Comparison of ENCODE assay signal across 2 cellular contexts in genomic region chr1:54681396-54681795, GRCh38.
TF ChIP-seq lines count a peak whose summit lies in the region.

No MANE protein-coding gene starts in this region.

TF ChIP-seq in HEK293, 187 proteins besides CTCF, POLR2A, EP300 and RAD21:
- TF ChIP-seq MYNN (tag by site-specific recombination; IDR thresholded peaks at IDR 0.05; ENCODE audit: borderline replicate concordance) (peak; percentile 72), PRDM10 (tag by site-specific recombination; IDR thresholded peaks at IDR 0.05) (0 out of 2 replicates have a peak, but pooled peaks have one; percentile 9), ZBTB8A (tag by site-specific recombination; IDR thresholded peaks at IDR 0.05) (no peak)

TF ChIP-seq in H1, 55 proteins besides CTCF, POLR2A, EP300 and RAD21:
- TF ChIP-seq SUZ12 (IDR thresholded peaks at IDR 0.05; ENCODE audit: low read length) (no peak), SIN3A (conservative IDR thresholded peaks at IDR 0.05 in 1 of 2, IDR thresholded peaks at IDR 0.05 in 1 of 2; ENCODE audit: low read depth in 1 of 2, low read length in 2 of 2) (peak in 1 of 2 experiments; percentile 81; a peak in 1 of 4 replicates), MAX (IDR thresholded peaks at IDR 0.05) (no peak), SP1 (IDR thresholded peaks at IDR 0.05; ENCODE audit: low read depth, low read length) (0 out of 2 replicates have a peak, but pooled peaks have one; percentile 23)
